8 cellular contexts compared by ENCODE assay signal in genomic region chr18:22347624-22348511, GRCh38.
DNase-seq lines count a peak whose midpoint lies in the region; ATAC-seq and TF ChIP-seq lines count a peak whose summit lies in the region.

No MANE protein-coding gene starts in this region.

- peak; percentile 19 for ATAC-seq in effector memory CD8-positive, alpha-beta T cell (replicated peaks)
- no peak for ATAC-seq in HG03460 (IDR thresholded peaks at IDR 0.05; ENCODE audit: unreplicated experiment)

- peak overlapping the region; percentile 95 to 97 for H3K27ac Mint-ChIP-seq in effector memory CD8-positive, alpha-beta T cell

- H3K9me3 ChIP-seq in MG63 (no peaks in the 10 kb centered on the region), muscle layer of duodenum (ENCODE audit: control insufficient read depth in 1 of 2, low read length in 2 of 2) (no peaks in the 10 kb centered on the region)

- no peaks in the 10 kb centered on the region for H3K36me3 ChIP-seq in MG63
- H3K36me3 ChIP-seq in muscle layer of duodenum (ENCODE audit: control insufficient read depth in 1 of 2, insufficient read depth in 2 of 2, low read length in 2 of 2): no peaks in the 10 kb centered on the region

- H3K9me3 Mint-ChIP-seq in effector memory CD8-positive, alpha-beta T cell: peaks cover 3 to 6% of the 10 kb centered on the region in 2 donors

- H3K27me3 Mint-ChIP-seq in effector memory CD8-positive, alpha-beta T cell: peaks cover 0 to 11% of the 10 kb centered on the region in 2 donors

- no peak for TF ChIP-seq CTCF in 22Rv1 (IDR thresholded peaks at IDR 0.05)

- H3K4me1 Mint-ChIP-seq in effector memory CD8-positive, alpha-beta T cell (ENCODE audit: low read depth in 2 of 2): peaks cover 47% of the 10 kb centered on the region in 2 donors

- H3K27me3 ChIP-seq in MG63: no peaks in the 10 kb centered on the region
- H3K27me3 ChIP-seq in muscle layer of duodenum (ENCODE audit: low read depth, low read length): peaks cover 18% of the 10 kb centered on the region

- peak overlapping the region; percentile 79 to 87 for H3K4me3 Mint-ChIP-seq in effector memory CD8-positive, alpha-beta T cell

- H3K4me3 ChIP-seq in MG63: peak overlapping the region; percentile 23
- peak overlapping the region; percentile 37 to 64 for H3K4me3 ChIP-seq in muscle layer of duodenum (ENCODE audit: low read depth in 1 of 2, low read length in 2 of 2)

- peaks cover 16% of the 10 kb centered on the region for H3K36me3 Mint-ChIP-seq in effector memory CD8-positive, alpha-beta T cell (ENCODE audit: insufficient read depth)

- no peak for DNase-seq in MG63
- DNase-seq in effector memory CD8-positive, alpha-beta T cell: peak in 2 of 3 experiments; percentile 41 to 42
- no peak for DNase-seq in glomerular visceral epithelial cell (ENCODE audit: extremely low spot score)
- DNase-seq in substantia nigra (lab: John Stamatoyannopoulos, UW): no peak
- no peak for DNase-seq in stimulated activated CD4-positive, alpha-beta T cell treated with anti-CD3 and anti-CD28 coated beads, Interleukin-15, amount 100 ng/mL, for 24 hours

- H3K27ac ChIP-seq in 22Rv1 (0 out of 2 replicates have a peak overlapping the region, but pooled peaks have one; percentile 75), muscle layer of duodenum (ENCODE audit: low read length) (peak overlapping the region; percentile 53), substantia nigra (ENCODE audit: low read depth, low read length, poor library complexity, severe bottlenecking) (no peak overlapping the region)

- H3K4me1 ChIP-seq in muscle layer of duodenum (ENCODE audit: control insufficient read depth in 1 of 2, insufficient read depth in 2 of 2, low read length in 2 of 2): peaks cover 9 to 12% of the 10 kb centered on the region in 2 donors

Comparison
In these comparisons a context has a peak if more than half of its experiments do, and no peak if none do; other contexts are left out.
1. DNase-seq: peak in effector memory CD8-positive, alpha-beta T cell (2 of 3); none in MG63 (single experiment), glomerular visceral epithelial cell (single experiment), substantia nigra (0 of 49) and stimulated activated CD4-positive, alpha-beta T cell treated with anti-CD3 and anti-CD28 coated beads, Interleukin-15, amount 100 ng/mL, for 24 hours (single experiment).